Comparison of ENCODE assay signal across 8 cellular contexts in genomic region chr19:21568816-21569496, GRCh38.
A peak's percentile ranks its signal among the peaks of the same experiment; 100 is the strongest.
DNase-seq lines count a peak whose midpoint lies in the region; ATAC-seq and TF ChIP-seq lines count a peak whose summit lies in the region.

No MANE protein-coding gene starts in this region.

- no peak overlapping the region for H3K27ac ChIP-seq in foreskin keratinocyte
- peak overlapping the region in 1 of 2 donors; percentile 60 for H3K27ac ChIP-seq in prostate gland
- H3K27ac ChIP-seq in thyroid gland = peak overlapping the region; percentile 47 to 88 (median 75)

- peak; percentile 97 for ATAC-seq in activated T-helper 17 cell treated with anti-CD3 and anti-CD28 coated beads, Interleukin-2, amount 50 U/mL, for 72 hours (replicated peaks)
- peak; percentile 89 for ATAC-seq in foreskin keratinocyte
- no peak for ATAC-seq in HG02678 (IDR thresholded peaks at IDR 0.05; ENCODE audit: unreplicated experiment)

- H3K27ac Mint-ChIP-seq in activated T-helper 17 cell treated with anti-CD3 and anti-CD28 coated beads, Interleukin-2, amount 50 U/mL, for 72 hours = peak overlapping the region; percentile 91
- no peak overlapping the region for H3K27ac Mint-ChIP-seq in nephron progenitor cell

- H3K4me1 ChIP-seq in foreskin keratinocyte (no peaks in the 10 kb centered on the region), prostate gland (replicated peaks) (no peaks in the 10 kb centered on the region), thyroid gland (peaks cover 7 to 12% of the 10 kb centered on the region in 2 donors)

- no peaks in the 10 kb centered on the region for H3K27me3 Mint-ChIP-seq in activated T-helper 17 cell treated with anti-CD3 and anti-CD28 coated beads, Interleukin-2, amount 50 U/mL, for 72 hours
- no peaks in the 10 kb centered on the region for H3K27me3 Mint-ChIP-seq in nephron progenitor cell (ENCODE audit: low read depth, poor library complexity)

- DNase-seq in G401 (ENCODE audit: low spot score) = peak; percentile 98
- DNase-seq in NCI-H526 (lab: John Stamatoyannopoulos, UW) = peak; percentile 78 to 82
- DNase-seq in foreskin keratinocyte = peak in 1 of 2 donors; percentile 76
- peak; percentile 74 for DNase-seq in prostate gland (ENCODE audit: low spot score)
- DNase-seq in thyroid gland = peak; percentile 91 to 95
- DNase-seq in nephron progenitor cell = no peak

- peaks cover 5% of the 10 kb centered on the region for H3K4me1 Mint-ChIP-seq in activated T-helper 17 cell treated with anti-CD3 and anti-CD28 coated beads, Interleukin-2, amount 50 U/mL, for 72 hours
- H3K4me1 Mint-ChIP-seq in nephron progenitor cell = no peaks in the 10 kb centered on the region

- H3K27me3 ChIP-seq in foreskin keratinocyte (no peaks in the 10 kb centered on the region), prostate gland (replicated peaks; ENCODE audit: insufficient read depth) (no peaks in the 10 kb centered on the region), thyroid gland (no peaks in the 10 kb centered on the region)

- in situ Hi-C loops in G401 (cut with HindIII; ENCODE audit: low sequenced_read_pairs) = no loop called here

- no peak for TF ChIP-seq POLR2A in prostate gland (IDR thresholded peaks at IDR 0.05)
- TF ChIP-seq POLR2A in thyroid gland (IDR thresholded peaks at IDR 0.05) = peak in 1 of 2 donors; percentile 85

- no peaks in the 10 kb centered on the region for H3K9me3 Mint-ChIP-seq in activated T-helper 17 cell treated with anti-CD3 and anti-CD28 coated beads, Interleukin-2, amount 50 U/mL, for 72 hours
- H3K9me3 Mint-ChIP-seq in nephron progenitor cell = peaks cover 83% of the 10 kb centered on the region

- H3K36me3 Mint-ChIP-seq in activated T-helper 17 cell treated with anti-CD3 and anti-CD28 coated beads, Interleukin-2, amount 50 U/mL, for 72 hours (ENCODE audit: low read depth) = peaks cover 16% of the 10 kb centered on the region
- no peaks in the 10 kb centered on the region for H3K36me3 Mint-ChIP-seq in nephron progenitor cell (ENCODE audit: low read depth)

- intact Hi-C loops in prostate gland (cut with DNase I) = no loop called here
- intact Hi-C loops in thyroid gland (cut with DNase I) = no loop called here

- no peak for TF ChIP-seq CTCF in foreskin keratinocyte (conservative IDR thresholded peaks at IDR 0.05)
- TF ChIP-seq CTCF in prostate gland (IDR thresholded peaks at IDR 0.05) = no peak
- TF ChIP-seq CTCF in thyroid gland (IDR thresholded peaks at IDR 0.05) = no peak
- no peak for TF ChIP-seq CTCF in nephron progenitor cell (IDR thresholded peaks at IDR 0.05)

- H3K4me3 ChIP-seq in prostate gland = peak overlapping the region; percentile 18 to 37
- H3K4me3 ChIP-seq in thyroid gland (replicated peaks in 1 of 3) = peak overlapping the region in 2 of 3 donors; percentile 21 to 42

- H3K9me3 ChIP-seq in prostate gland (no peaks in the 10 kb centered on the region), thyroid gland (no peaks in the 10 kb centered on the region)

- WGBS in prostate gland = 65% methylated on average over 21 of the region's 21 CpGs
- 49 to 65% methylated on average over 21 of the region's 21 CpGs for WGBS in thyroid gland, 2 donors

- H3K4me3 Mint-ChIP-seq in activated T-helper 17 cell treated with anti-CD3 and anti-CD28 coated beads, Interleukin-2, amount 50 U/mL, for 72 hours = peak overlapping the region; percentile 90
- no peak overlapping the region for H3K4me3 Mint-ChIP-seq in nephron progenitor cell

- H3K36me3 ChIP-seq in prostate gland (no peaks in the 10 kb centered on the region), thyroid gland (no peaks in the 10 kb centered on the region)
